14 cellular contexts compared by ENCODE assay signal in the genomic region with DNA sequence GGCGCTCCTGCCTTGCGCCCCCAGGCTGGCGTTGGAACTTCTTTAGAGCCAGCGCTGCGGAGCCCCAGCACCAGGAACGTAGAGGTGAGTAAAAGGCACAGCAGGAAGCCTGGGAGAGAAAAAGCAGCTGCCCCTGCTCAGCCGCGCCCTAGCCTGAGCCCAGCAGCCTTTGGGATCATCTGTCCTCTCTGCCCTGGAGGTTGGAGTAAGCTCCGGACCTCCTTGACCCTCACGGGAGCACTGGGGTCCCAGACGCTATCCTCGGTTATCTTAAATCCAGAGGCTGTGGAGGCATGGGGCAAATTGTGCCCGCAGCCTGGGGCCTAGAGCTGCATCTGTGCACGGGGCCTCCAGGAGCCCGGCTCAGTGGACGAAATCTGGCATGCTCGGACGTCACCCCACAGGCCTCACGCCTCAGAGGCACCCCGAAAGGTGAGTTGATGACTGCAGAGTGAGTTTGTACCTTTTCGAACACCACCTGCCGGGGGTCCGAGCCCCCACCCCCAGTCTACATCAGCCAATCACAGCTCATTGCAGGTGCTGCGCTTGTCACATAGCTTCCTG. TPM values are rescaled to one million over a fixed set of nuclear protein-coding genes. Genes with fewer than 3 reads are reported as not detected.
DNase-seq lines count a peak whose midpoint lies in the region; ATAC-seq and TF ChIP-seq lines count a peak whose summit lies in the region.
"Had no signal": no experiment of that assay in that cellular context is flagged by ENCODE, and none has a peak within 500 bp of the region (broad histone marks: within the 10 kb centered on the region; RNA-seq: fewer than 3 reads in every experiment).

No MANE protein-coding gene starts in this region.

- 27% methylated on average over 24 of the region's 24 CpGs for WGBS in HUES64

- peak overlapping the region; percentile 64 for H3K4me3 Mint-ChIP-seq in glutamatergic neuron (ENCODE audit: unreplicated experiment)
- H3K4me3 Mint-ChIP-seq: T-helper 1 cell treated with Interleukin-12 subunit alpha and Interleukin-12 subunit beta and Interleukin-4 antibody, amounts not matched to agents 30 μg/mL and 1 μg/mL, for 36 hours had no signal

- ATAC-seq in GM19395 (IDR thresholded peaks at IDR 0.05; ENCODE audit: unreplicated experiment): no peak
- ATAC-seq: HCT116 had no signal

- no peak overlapping the region for H3K27ac ChIP-seq in HUES64 (ENCODE audit: low read depth, low read length)
- H3K27ac ChIP-seq in osteoblast (ENCODE audit: low read depth, low read length): no peak overlapping the region
- no peak overlapping the region for H3K27ac ChIP-seq in PC-9
- no peak overlapping the region for H3K27ac ChIP-seq in Karpas-422 (ENCODE audit: low read length)

- DNase-seq in D341Med (ENCODE audit: low spot score) (peak; percentile 46), glutamatergic neuron (peak; percentile 47), osteoblast (ENCODE audit: insufficient read length, low spot score, missing footprints) (peak; percentile 70), PC-9 (no peak), Karpas-422 (no peak)
- no peak for DNase-seq in activated CD4-positive, alpha-beta T cell treated with anti-CD3 and anti-CD28 coated beads for 4 hours
- DNase-seq: MG63; NK-92 treated with Interleukin-12 subunit alpha and Interleukin-12 subunit beta, amount 100 ng/mL, for 24 hours; stimulated activated naive CD8-positive, alpha-beta T cell treated with anti-CD3 and anti-CD28 coated beads, Interleukin-15, amount 100 ng/mL, for 72 hours had no signal

- H3K4me1 ChIP-seq in HUES64 (ENCODE audit: insufficient read depth, low read length) (no peaks in the 10 kb centered on the region; the same call in 1 of the 2 replicates), osteoblast (ENCODE audit: insufficient read depth, low read length) (peaks cover 11% of the 10 kb centered on the region), PC-9 (replicated peaks; ENCODE audit: insufficient read depth) (0 out of 2 replicates have a peak, but pooled peaks cover 5% of the 10 kb centered on the region), Karpas-422 (ENCODE audit: low read length) (peaks cover 43% of the 10 kb centered on the region)

- H3K4me3 ChIP-seq in HUES64 (ENCODE audit: low read length): peak overlapping the region; percentile 33
- no peak overlapping the region for H3K4me3 ChIP-seq in osteoblast (ENCODE audit: insufficient read depth, low read length)
- H3K4me3 ChIP-seq in PC-9: no peak overlapping the region
- no peak overlapping the region for H3K4me3 ChIP-seq in Karpas-422 (ENCODE audit: low read length)

- H3K27me3 Mint-ChIP-seq in glutamatergic neuron (ENCODE audit: unreplicated experiment): peaks cover 14% of the 10 kb centered on the region
- H3K27me3 Mint-ChIP-seq: stimulated activated naive CD8-positive, alpha-beta T cell treated with anti-CD3 and anti-CD28 coated beads, Interleukin-15, amount 100 ng/mL, for 72 hours had no signal

- H3K27me3 ChIP-seq in HUES64 (ENCODE audit: insufficient read depth, low read length) (peaks cover 63% of the 10 kb centered on the region), osteoblast (ENCODE audit: insufficient read depth, low read length) (no peaks in the 10 kb centered on the region), PC-9 (ENCODE audit: insufficient read depth, low read depth) (no peaks in the 10 kb centered on the region), Karpas-422 (ENCODE audit: low read length) (no peaks in the 10 kb centered on the region)
- H3K27me3 ChIP-seq: dorsolateral prefrontal cortex, MG63 had no signal

- H3K36me3 ChIP-seq in HUES64 (ENCODE audit: insufficient read depth, low read length): no peaks in the 10 kb centered on the region
- H3K36me3 ChIP-seq in osteoblast (ENCODE audit: insufficient read depth, low read length): peaks cover 10% of the 10 kb centered on the region
- no peaks in the 10 kb centered on the region for H3K36me3 ChIP-seq in PC-9 (ENCODE audit: low read depth)
- H3K36me3 ChIP-seq in Karpas-422 (ENCODE audit: insufficient read depth, low read length): peaks cover 7% of the 10 kb centered on the region; the same call in 1 of the 2 replicates

- H3K9ac ChIP-seq in HUES64 (ENCODE audit: low read depth, low read length) (no peak overlapping the region), Karpas-422 (ENCODE audit: low read length) (no peak overlapping the region)

- no peak for TF ChIP-seq CTCF in glutamatergic neuron (IDR thresholded peaks at IDR 0.05; ENCODE audit: partially characterized antibody, unreplicated experiment)
- TF ChIP-seq CTCF in osteoblast (IDR thresholded peaks at IDR 0.05; ENCODE audit: extremely low read depth, low read depth, low read length): no peak
- no peak for TF ChIP-seq CTCF in PC-9 (conservative IDR thresholded peaks at IDR 0.05)

- peaks cover 15% of the 10 kb centered on the region for H3K9me3 Mint-ChIP-seq in glutamatergic neuron (ENCODE audit: unreplicated experiment)
- H3K9me3 Mint-ChIP-seq: stimulated activated naive CD8-positive, alpha-beta T cell treated with anti-CD3 and anti-CD28 coated beads, Interleukin-15, amount 100 ng/mL, for 72 hours; T-helper 1 cell treated with Interleukin-12 subunit alpha and Interleukin-12 subunit beta and Interleukin-4 antibody, amounts not matched to agents 30 μg/mL and 1 μg/mL, for 36 hours had no signal

- H2AFZ ChIP-seq in osteoblast (ENCODE audit: low read length): no peak overlapping the region
- H2AFZ ChIP-seq in PC-9: no peak overlapping the region
- no peak overlapping the region for H2AFZ ChIP-seq in Karpas-422 (ENCODE audit: low read length)

- no peak overlapping the region for H3K4me2 ChIP-seq in osteoblast (ENCODE audit: insufficient read depth, low read length)
- H3K4me2 ChIP-seq in PC-9: no peak overlapping the region
- no peak overlapping the region for H3K4me2 ChIP-seq in Karpas-422 (ENCODE audit: low read depth, low read length, poor library complexity, severe bottlenecking)

- H3K4me1 Mint-ChIP-seq in glutamatergic neuron (ENCODE audit: low read depth, unreplicated experiment): peaks cover 4% of the 10 kb centered on the region

- intact Hi-C loops in PC-9 (cut with micrococcal nuclease; ENCODE audit: unreplicated experiment): no loop called here

- H3F3A ChIP-seq in PC-9 (ENCODE audit: insufficient read depth, low read depth): peaks cover 6% of the 10 kb centered on the region; the same call in 1 of the 2 replicates

- H4K20me1 ChIP-seq in osteoblast (ENCODE audit: insufficient read depth, low read length) (peaks cover 22% of the 10 kb centered on the region), PC-9 (ENCODE audit: insufficient read depth) (0 out of 2 replicates have a peak, but pooled peaks cover 6% of the 10 kb centered on the region), Karpas-422 (ENCODE audit: insufficient read depth, low read depth, low read length) (peaks cover 28% of the 10 kb centered on the region)

- CTCF ChIA-PET in PC-9 (lab: Charles Lee): no interaction called here

- POLR2A ChIA-PET in PC-9 (lab: Charles Lee; ENCODE audit: unreplicated experiment): no interaction called here

- peaks cover 30% of the 10 kb centered on the region for H3K79me2 ChIP-seq in osteoblast (ENCODE audit: insufficient read depth, low read length)
- peaks cover 24% of the 10 kb centered on the region; the same call in 1 of the 2 replicates for H3K79me2 ChIP-seq in PC-9 (ENCODE audit: low read depth)
- H3K79me2 ChIP-seq in Karpas-422 (ENCODE audit: low read length): peaks cover 30% of the 10 kb centered on the region

- no peak overlapping the region for H3K27ac Mint-ChIP-seq in glutamatergic neuron (ENCODE audit: unreplicated experiment)
- H3K27ac Mint-ChIP-seq: stimulated activated naive CD8-positive, alpha-beta T cell treated with anti-CD3 and anti-CD28 coated beads, Interleukin-15, amount 100 ng/mL, for 72 hours; T-helper 1 cell treated with Interleukin-12 subunit alpha and Interleukin-12 subunit beta and Interleukin-4 antibody, amounts not matched to agents 30 μg/mL and 1 μg/mL, for 36 hours had no signal

- H3K9me3 ChIP-seq in HUES64 (ENCODE audit: insufficient read depth, low read depth, low read length) (no peaks in the 10 kb centered on the region), osteoblast (ENCODE audit: low read depth, low read length) (no peaks in the 10 kb centered on the region), PC-9 (ENCODE audit: insufficient read depth, low read depth) (no peaks in the 10 kb centered on the region), Karpas-422 (ENCODE audit: low read length) (no peaks in the 10 kb centered on the region)
- H3K9me3 ChIP-seq: MG63 had no signal

- peaks cover 3% of the 10 kb centered on the region for H3K36me3 Mint-ChIP-seq in glutamatergic neuron (ENCODE audit: unreplicated experiment)

- BruUV-seq in PC-9 (replicated peaks; lab: Mats Ljungman, UMichigan): no TSS peak

- H3K9me2 ChIP-seq in PC-9 (ENCODE audit: insufficient read depth) (no peaks in the 10 kb centered on the region), Karpas-422 (replicated peaks; ENCODE audit: insufficient read depth, low read length) (no peaks in the 10 kb centered on the region)

RNA-seq across cellular contexts. Expression of a gene that starts 1.6 kb away (rescaled TPM):
- polyA plus RNA-seq in HUES64 (2013, experiment 1 of 2): 9.7 TPM
- polyA plus RNA-seq in HUES64 (2013, experiment 2 of 2): 10.4 TPM
- 56.6 TPM for total RNA-seq in glutamatergic neuron (ENCODE audit: unreplicated experiment)
- total RNA-seq in osteoblast: 31.8 and 35.8 TPM in 2 replicates
- 24.3 and 28.0 TPM in 2 replicates for total RNA-seq in PC-9 (2021)
- total RNA-seq in Karpas-422 (2014; rRNA removed; shearing (Covaris generic); ENCODE audit: low replicate concordance): 43.1 and 121 TPM in 2 replicates

RNA-seq across cellular contexts. Expression of a gene that starts 11.4 kb away (rescaled TPM):
- 0.95 TPM for polyA plus RNA-seq in HUES64 (2013, experiment 1 of 2)
- 0.63 TPM for polyA plus RNA-seq in HUES64 (2013, experiment 2 of 2)
- not detected for total RNA-seq in glutamatergic neuron (ENCODE audit: unreplicated experiment)
- total RNA-seq in osteoblast: 9.4 and 11.2 TPM in 2 replicates
- total RNA-seq in PC-9 (2021): 32.6 and 41.5 TPM in 2 replicates
- 11.4 and 21.3 TPM in 2 replicates for total RNA-seq in Karpas-422 (2014; rRNA removed; shearing (Covaris generic); ENCODE audit: low replicate concordance)

RNA-seq across cellular contexts. Expression of a gene that starts 35.3 kb away (rescaled TPM):
- 175 TPM for polyA plus RNA-seq in HUES64 (2013, experiment 1 of 2)
- polyA plus RNA-seq in HUES64 (2013, experiment 2 of 2): 158 TPM
- total RNA-seq in glutamatergic neuron (ENCODE audit: unreplicated experiment): 104 TPM
- 53.6 and 54.6 TPM in 2 replicates for total RNA-seq in osteoblast
- total RNA-seq in PC-9 (2021): 106 and 120 TPM in 2 replicates
- 128 and 186 TPM in 2 replicates for total RNA-seq in Karpas-422 (2014; rRNA removed; shearing (Covaris generic); ENCODE audit: low replicate concordance)

Comparison
In these comparisons a context has a peak if more than half of its experiments do, and no peak if none do; other contexts are left out.
1. DNase-seq: peak in D341Med (single experiment), glutamatergic neuron (single experiment) and osteoblast (single experiment); none in PC-9 (0 of 2), activated CD4-positive, alpha-beta T cell treated with anti-CD3 and anti-CD28 coated beads for 4 hours (0 of 2) and Karpas-422 (single experiment).